ENCODE assay signal across 22 cellular contexts in the genomic region with DNA sequence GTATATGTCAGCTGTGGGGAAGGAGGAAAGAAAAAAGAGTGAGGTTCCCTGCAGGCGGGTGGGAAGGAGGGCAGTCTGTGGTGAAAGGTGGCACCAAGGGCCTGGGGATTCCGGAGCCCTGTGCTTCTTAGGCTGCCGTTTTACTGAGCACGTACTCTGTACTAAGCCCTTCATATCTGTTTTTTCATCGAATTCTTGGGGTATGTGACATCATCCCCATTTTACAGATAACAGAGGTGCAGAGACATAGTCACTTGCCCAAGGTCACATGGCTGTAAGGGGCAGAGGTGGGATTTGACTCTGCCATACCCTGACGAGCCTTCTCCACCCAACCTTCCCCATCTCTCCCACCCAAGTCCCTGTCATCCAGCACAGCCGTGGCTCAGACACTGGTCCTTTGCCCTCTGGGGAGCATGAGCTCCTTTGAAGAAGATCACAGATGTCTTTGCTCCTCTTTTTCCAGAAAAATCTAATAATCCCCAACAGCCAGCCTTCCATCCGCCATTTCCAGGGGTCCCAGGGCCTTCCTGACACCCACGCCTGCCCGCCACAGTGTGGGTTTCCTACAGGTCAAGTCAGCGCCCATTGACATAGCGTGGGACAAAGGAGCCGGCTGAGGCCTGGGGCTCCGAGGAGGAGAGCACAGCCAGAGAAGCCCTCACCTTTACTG. TPM values are rescaled to one million over a fixed set of nuclear protein-coding genes. Genes with fewer than 3 reads are reported as not detected.
"Had no signal": no experiment of that assay in that cellular context is flagged by ENCODE, and none has a peak within 500 bp of the region (broad histone marks: within the 10 kb centered on the region; RNA-seq: fewer than 3 reads in every experiment).

No MANE protein-coding gene starts in this region.

- H3K4me3 ChIP-seq: right atrium auricular region, testis, tibial nerve had no signal

- H3K4me3 Mint-ChIP-seq: central memory CD8-positive, alpha-beta T cell; dendritic cell treated with granulocyte-macrophage colony-stimulating factor and Interleukin-4, amounts not matched to agents 40 ng/mL and 50 ng/mL, for 4 days; immature natural killer cell; naive thymus-derived CD8-positive, alpha-beta T cell; stimulated activated memory B cell treated with anti-CD40 and anti-IgM and Interleukin-4, amounts not matched to agents 10 μg/mL and 1 μg/mL and 100 μg/mL, for 72 hours; stimulated activated naive CD8-positive, alpha-beta T cell treated with anti-CD3 and anti-CD28 coated beads, Interleukin-15, amount 100 ng/mL, for 72 hours had no signal

- H3K4me1 Mint-ChIP-seq: central memory CD8-positive, alpha-beta T cell; immature natural killer cell had no signal

- H3K4me1 ChIP-seq: foreskin keratinocyte, right atrium auricular region, tibial nerve had no signal

- H3K27me3 Mint-ChIP-seq: dendritic cell treated with granulocyte-macrophage colony-stimulating factor and Interleukin-4, amounts not matched to agents 40 ng/mL and 50 ng/mL, for 4 days had no signal

- H3K36me3 Mint-ChIP-seq: immature natural killer cell; naive thymus-derived CD8-positive, alpha-beta T cell; stimulated activated memory B cell treated with anti-CD40 and anti-IgM and Interleukin-4, amounts not matched to agents 10 μg/mL and 1 μg/mL and 100 μg/mL, for 72 hours had no signal

- DNase-seq: erythroblast; foreskin keratinocyte; immature natural killer cell; left cardiac atrium; left ventricle myocardium superior; mesendoderm; small intestine; stimulated activated CD4-positive, alpha-beta T cell treated with anti-CD3 and anti-CD28 coated beads, Interleukin-2, amount 100 ng/mL, for 48 hours; stimulated activated CD8-positive, alpha-beta memory T cell treated with anti-CD3 and anti-CD28 coated beads, Interleukin-4, amount 100 ng/mL, for 48 hours; stimulated activated naive CD8-positive, alpha-beta T cell treated with anti-CD3 and anti-CD28 coated beads, Interleukin-15, amount 100 ng/mL, for 72 hours; testis had no signal

- FAIRE-seq: keratinocyte, small intestine had no signal

- H3K27ac ChIP-seq: foreskin keratinocyte, neutrophil, right atrium auricular region, testis, tibial nerve had no signal

- H3K36me3 ChIP-seq: neutrophil, right atrium auricular region, tibial nerve had no signal

- ATAC-seq: foreskin keratinocyte; left cardiac atrium; left ventricle myocardium superior; naive thymus-derived CD8-positive, alpha-beta T cell; stimulated activated memory B cell treated with anti-CD40 and anti-IgM and Interleukin-4, amounts not matched to agents 10 μg/mL and 1 μg/mL and 100 μg/mL, for 72 hours; stimulated activated naive CD8-positive, alpha-beta T cell treated with anti-CD3 and anti-CD28 coated beads, Interleukin-15, amount 100 ng/mL, for 72 hours had no signal

- H3K27me3 ChIP-seq: neutrophil, right atrium auricular region, testis, tibial nerve had no signal

- H3K9me3 ChIP-seq: neutrophil, right atrium auricular region, testis, tibial nerve had no signal

- H3K9me3 Mint-ChIP-seq: central memory CD8-positive, alpha-beta T cell; dendritic cell treated with granulocyte-macrophage colony-stimulating factor and Interleukin-4, amounts not matched to agents 40 ng/mL and 50 ng/mL, for 4 days; immature natural killer cell; naive thymus-derived CD8-positive, alpha-beta T cell; stimulated activated memory B cell treated with anti-CD40 and anti-IgM and Interleukin-4, amounts not matched to agents 10 μg/mL and 1 μg/mL and 100 μg/mL, for 72 hours; stimulated activated naive CD8-positive, alpha-beta T cell treated with anti-CD3 and anti-CD28 coated beads, Interleukin-15, amount 100 ng/mL, for 72 hours had no signal

- H3K27ac Mint-ChIP-seq: dendritic cell treated with granulocyte-macrophage colony-stimulating factor and Interleukin-4, amounts not matched to agents 40 ng/mL and 50 ng/mL, for 4 days; naive thymus-derived CD8-positive, alpha-beta T cell; stimulated activated memory B cell treated with anti-CD40 and anti-IgM and Interleukin-4, amounts not matched to agents 10 μg/mL and 1 μg/mL and 100 μg/mL, for 72 hours; stimulated activated naive CD8-positive, alpha-beta T cell treated with anti-CD3 and anti-CD28 coated beads, Interleukin-15, amount 100 ng/mL, for 72 hours had no signal

RNA-seq across cellular contexts. Expression of a gene that starts 24.2 kb away (rescaled TPM):
- total RNA-seq: foreskin keratinocyte; lung microvascular endothelial cell; naive thymus-derived CD8-positive, alpha-beta T cell; osteocyte had no signal
- polyA plus RNA-seq: immature natural killer cell; keratinocyte; naive thymus-derived CD8-positive, alpha-beta T cell; neural cell had no signal
